ENCODE assay signal across 1 cellular context in genomic region chr12:1836854-1837411, GRCh38.
A peak's percentile ranks its signal among the peaks of the same experiment; 100 is the strongest.
TF ChIP-seq lines count a peak whose summit lies in the region.

No MANE protein-coding gene starts in this region.

TF ChIP-seq in HepG2, 621 proteins besides CTCF, POLR2A, EP300 and RAD21 (continued from another document):
- TF ChIP-seq HOXA9 (CRISPR knock-in tag; IDR thresholded peaks at IDR 0.05; ENCODE audit: borderline replicate concordance) = 0 out of 2 replicates have a peak, but pooled peaks have one; percentile 27
- TF ChIP-seq ZNF792 (CRISPR knock-in tag; IDR thresholded peaks at IDR 0.05) = peak; percentile 41; the same call in 1 of the 2 replicates
- TF ChIP-seq SAP130 (CRISPR knock-in tag; IDR thresholded peaks at IDR 0.05; ENCODE audit: low read depth) = peak; percentile 32
- TF ChIP-seq CEBPB (IDR thresholded peaks at IDR 0.05; ENCODE audit: borderline replicate concordance, low read depth, low read length) = no peak
- TF ChIP-seq FOSL2 (CRISPR knock-in tag; IDR thresholded peaks at IDR 0.05) = peak; percentile 11; the same call in 1 of the 2 replicates
- TF ChIP-seq POGZ (CRISPR knock-in tag; IDR thresholded peaks at IDR 0.05) = 0 out of 2 replicates have a peak, but pooled peaks have one; percentile 19
- 0 out of 2 replicates have a peak, but pooled peaks have one; percentile 28 for TF ChIP-seq ZNF589 (CRISPR knock-in tag; conservative IDR thresholded peaks at IDR 0.05)
- TF ChIP-seq ZNF782 (CRISPR knock-in tag; IDR thresholded peaks at IDR 0.05; ENCODE audit: borderline replicate concordance) = peak; percentile 27; the same call in 1 of the 2 replicates
- TF ChIP-seq ZNF768 (CRISPR knock-in tag; IDR thresholded peaks at IDR 0.05) = 0 out of 2 replicates have a peak, but pooled peaks have one; percentile 38
- TF ChIP-seq NONO (IDR thresholded peaks at IDR 0.05) = no peak
- TF ChIP-seq NONO (CRISPR knock-in tag; conservative IDR thresholded peaks at IDR 0.05) = 0 out of 2 replicates have a peak, but pooled peaks have one; percentile 25
- TF ChIP-seq ZNF687 (CRISPR knock-in tag; IDR thresholded peaks at IDR 0.05) = peak; percentile 17; the same call in 1 of the 2 replicates
- no peak for TF ChIP-seq ATF7 (IDR thresholded peaks at IDR 0.05)
- TF ChIP-seq ATF7 (CRISPR knock-in tag; IDR thresholded peaks at IDR 0.05) = no peak
- TF ChIP-seq ZBTB38 (CRISPR knock-in tag; IDR thresholded peaks at IDR 0.05) = 0 out of 2 replicates have a peak, but pooled peaks have one; percentile 15
- TF ChIP-seq ZBTB33 (CRISPR knock-in tag; IDR thresholded peaks at IDR 0.05) = peak; percentile 44; the same call in 1 of the 2 replicates
- peak; percentile 90 for TF ChIP-seq HNRNPL (IDR thresholded peaks at IDR 0.05; ENCODE audit: low read depth, low read length)
- no peak for TF ChIP-seq ZNF451 (CRISPR knock-in tag; IDR thresholded peaks at IDR 0.05)
TF ChIP-seq in HepG2: peak in this region for 13.
